ENCODE assay signal across 1 cellular context in the genomic region with DNA sequence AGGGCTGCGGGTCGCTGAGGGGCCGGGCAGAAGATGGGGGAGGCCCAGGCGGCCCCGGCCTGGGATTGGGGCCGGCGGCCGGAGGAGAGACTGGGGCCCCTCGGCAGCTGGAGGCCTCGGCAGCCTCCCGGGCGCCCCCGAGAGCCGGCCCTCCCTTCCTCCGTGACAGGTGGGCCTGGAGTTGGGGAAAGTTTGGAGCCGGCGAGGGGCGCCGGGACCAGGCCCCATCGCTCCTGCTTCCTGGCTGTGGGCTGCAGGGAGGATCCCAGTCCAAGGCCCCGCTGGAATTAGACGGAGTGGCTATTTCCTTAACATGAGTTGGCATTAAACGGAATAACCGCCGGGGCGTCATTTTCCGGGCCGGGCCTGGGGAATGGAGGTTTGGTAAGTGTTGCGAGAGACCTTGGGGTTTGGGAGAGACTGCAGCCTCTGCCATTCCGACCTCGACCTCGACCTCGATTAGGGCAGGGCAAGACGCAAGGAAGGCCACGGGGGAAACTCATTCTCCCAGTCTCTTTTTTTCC.
TF ChIP-seq lines count a peak whose summit lies in the region.

No MANE protein-coding gene starts in this region.

TF ChIP-seq in HEK293, 187 proteins besides CTCF, POLR2A, EP300 and RAD21:
- peak; percentile 72 for TF ChIP-seq ZBTB20 (tag by site-specific recombination; IDR thresholded peaks at IDR 0.05)
TF ChIP-seq in HEK293: peak in this region for 1; not testable (repeated sequence) for 186.
